ENCODE assay signal across 25 cellular contexts in genomic region chr21:38081663-38082062, GRCh38.
DNase-seq lines count a peak whose midpoint lies in the region; ATAC-seq and TF ChIP-seq lines count a peak whose summit lies in the region.
"Had no signal": no experiment of that assay in that cellular context is flagged by ENCODE, and none has a peak within 500 bp of the region (broad histone marks: within the 10 kb centered on the region; RNA-seq: fewer than 3 reads in every experiment).

No MANE protein-coding gene starts in this region.

- H3K4me1 ChIP-seq in heart left ventricle (peaks cover 0 to 16% (median 2%) of the 10 kb centered on the region in 12 donors), left ventricle myocardium inferior (peaks cover 40% of the 10 kb centered on the region), prostate gland (replicated peaks) (no peaks in the 10 kb centered on the region)
- H3K4me1 ChIP-seq: SJCRH30 had no signal

- intact Hi-C loops in heart left ventricle (cut with DNase I): no loop called here
- intact Hi-C loops in cardiac septum (cut with DNase I): no loop called here
- intact Hi-C loops in left ventricle myocardium inferior (cut with micrococcal nuclease): no loop called here
- intact Hi-C loops in prostate gland (cut with DNase I): no loop called here

- no peak overlapping the region for H3K4me3 ChIP-seq in heart left ventricle
- H3K4me3 ChIP-seq in left ventricle myocardium inferior: no peak overlapping the region
- H3K4me3 ChIP-seq in prostate gland: no peak overlapping the region
- H3K4me3 ChIP-seq: SJCRH30 had no signal

- WGBS in heart left ventricle, 4 donors: 75 to 91% (median 82%) methylated on average over 8 of the region's 8 CpGs
- 95% methylated on average over 8 of the region's 8 CpGs for WGBS in prostate gland

- TF ChIP-seq POLR2A in heart left ventricle (IDR thresholded peaks at IDR 0.05): no peak
- no peak for TF ChIP-seq POLR2A in prostate gland (IDR thresholded peaks at IDR 0.05)

- H3K27ac ChIP-seq in heart left ventricle (peak overlapping the region in 2 of 12 donors; percentile 57 to 59), left ventricle myocardium inferior (replicated peaks) (peak overlapping the region; percentile 87), prostate gland (no peak overlapping the region)
- H3K27ac ChIP-seq: 22Rv1, C4-2B, RWPE1, SJCRH30 had no signal

- TF ChIP-seq CTCF in heart left ventricle (IDR thresholded peaks at IDR 0.05) (no peak), left ventricle myocardium inferior (IDR thresholded peaks at IDR 0.05; ENCODE audit: borderline replicate concordance) (no peak), prostate gland (IDR thresholded peaks at IDR 0.05) (no peak)

- H3K36me3 ChIP-seq in heart left ventricle (no peaks in the 10 kb centered on the region), left ventricle myocardium inferior (no peaks in the 10 kb centered on the region), prostate gland (no peaks in the 10 kb centered on the region)
- H3K36me3 ChIP-seq: SJCRH30 had no signal

- ATAC-seq in heart left ventricle (peak in 3 of 4 donors; percentile 43 to 62 (median 56)), HG02623 (IDR thresholded peaks at IDR 0.05; ENCODE audit: unreplicated experiment) (no peak)
- ATAC-seq: Panc1 had no signal

- peak; percentile 5 for DNase-seq in NOMO-1 treated with DMSO at 0.1 percent for 48 hours (lab: John Stamatoyannopoulos, UW; ENCODE audit: unreplicated experiment)
- no peak for DNase-seq in NOMO-1 treated with dmso at 0.1 percent for 144 hours (lab: John Stamatoyannopoulos, UW; ENCODE audit: unreplicated experiment)
- DNase-seq in heart left ventricle: no peak
- DNase-seq in cardiac septum (ENCODE audit: low spot score): no peak
- DNase-seq in left ventricle myocardium inferior: no peak
- no peak for DNase-seq in SK-N-DZ (ENCODE audit: low spot score)
- no peak for DNase-seq in prostate gland (ENCODE audit: low spot score)
- DNase-seq: CD8-positive, alpha-beta memory T cell; DMS 273 treated with DMSO at 0.1 percent for 48 hours; DMS79; GF-D8; HCEC 1CT; NCI-H1105 treated with DMSO at 0.1 percent for 48 hours; NCI-H146; NCI-H1930; NCI-H2107; NCI-H446; NCI-H524 treated with DMSO at 0.1 percent for 48 hours; NCI-H774 had no signal

- H3K9me3 ChIP-seq in heart left ventricle: no peaks in the 10 kb centered on the region
- H3K9me3 ChIP-seq in left ventricle myocardium inferior (replicated peaks): no peaks in the 10 kb centered on the region
- no peaks in the 10 kb centered on the region for H3K9me3 ChIP-seq in prostate gland
- H3K9me3 ChIP-seq: SJCRH30 had no signal

- H3K27me3 ChIP-seq in heart left ventricle (no peaks in the 10 kb centered on the region), left ventricle myocardium inferior (ENCODE audit: low read depth) (no peaks in the 10 kb centered on the region), prostate gland (replicated peaks; ENCODE audit: insufficient read depth) (no peaks in the 10 kb centered on the region)
- H3K27me3 ChIP-seq: SJCRH30 had no signal
